In the genomic region with DNA sequence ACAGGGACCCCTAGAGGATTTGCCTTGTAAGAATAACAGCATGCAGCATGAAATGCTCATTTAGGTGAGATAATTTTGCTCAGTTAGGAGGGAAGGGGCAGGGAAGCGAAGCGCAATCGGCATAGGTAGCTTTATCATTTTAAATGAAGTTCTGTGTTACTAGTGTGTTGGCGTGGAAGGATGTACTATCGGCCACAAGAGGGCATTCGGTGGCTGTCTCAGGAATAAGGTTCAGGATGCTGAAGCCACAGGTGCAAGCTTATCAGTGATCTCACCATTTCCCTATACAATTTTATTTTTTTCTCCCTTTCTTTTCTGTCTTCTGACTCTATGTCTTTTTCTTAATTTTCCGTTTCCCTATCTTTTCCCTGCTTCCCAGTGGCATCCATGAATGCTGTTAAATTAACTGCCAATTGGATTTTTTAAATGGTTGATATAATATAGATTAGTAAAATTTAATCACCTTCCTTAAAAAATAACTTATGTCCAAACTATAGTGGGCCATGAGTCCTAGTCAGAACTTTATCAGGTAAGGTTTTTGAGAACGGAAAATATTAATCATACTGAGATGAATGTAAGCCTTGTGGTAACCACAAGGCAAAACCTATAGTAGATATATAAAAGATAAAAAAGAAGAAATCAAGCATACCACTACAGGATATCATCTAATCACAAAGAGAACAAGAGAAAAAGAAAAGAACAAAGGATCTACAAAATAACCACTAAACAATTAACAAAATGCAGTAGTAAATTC, we compare ENCODE assay signal across 9 cellular contexts. TPM values are rescaled to one million over a fixed set of nuclear protein-coding genes. Genes with fewer than 3 reads are reported as not detected.
DNase-seq lines count a peak whose midpoint lies in the region; ATAC-seq and TF ChIP-seq lines count a peak whose summit lies in the region.
"Had no signal": no experiment of that assay in that cellular context is flagged by ENCODE, and none has a peak within 500 bp of the region (broad histone marks: within the 10 kb centered on the region; RNA-seq: fewer than 3 reads in every experiment).

No MANE protein-coding gene starts in this region.

- H3K36me3 ChIP-seq in OCI-LY1 (ENCODE audit: insufficient read depth, low read length) (no peaks in the 10 kb centered on the region), osteoblast (ENCODE audit: insufficient read depth, low read length) (no peaks in the 10 kb centered on the region), vagina (no peaks in the 10 kb centered on the region)

- no peaks in the 10 kb centered on the region for H3K27me3 ChIP-seq in OCI-LY1 (ENCODE audit: insufficient read depth, low read length)
- H3K27me3 ChIP-seq in osteoblast (ENCODE audit: insufficient read depth, low read length) = peaks cover 13% of the 10 kb centered on the region
- no peaks in the 10 kb centered on the region for H3K27me3 ChIP-seq in vagina

- intact Hi-C loops in vagina (cut with DNase I) = no loop called here

- no peaks in the 10 kb centered on the region for H3K9me2 ChIP-seq in OCI-LY1 (ENCODE audit: low read depth, low read length)

- H3K9me3 ChIP-seq in OCI-LY1 (ENCODE audit: low read length) = peaks cover 3% of the 10 kb centered on the region; the same call in 1 of the 2 replicates
- no peaks in the 10 kb centered on the region for H3K9me3 ChIP-seq in osteoblast (ENCODE audit: low read depth, low read length)
- H3K9me3 ChIP-seq in vagina = no peaks in the 10 kb centered on the region

- H3K9ac ChIP-seq in OCI-LY1 (ENCODE audit: low read length) = no peak overlapping the region

- H4K20me1 ChIP-seq in OCI-LY1 (ENCODE audit: insufficient read depth, low read length) (no peaks in the 10 kb centered on the region), osteoblast (ENCODE audit: insufficient read depth, low read length) (no peaks in the 10 kb centered on the region)

- TF ChIP-seq CTCF in OCI-LY1 (IDR thresholded peaks at IDR 0.05; ENCODE audit: low read length) (peak; percentile 92), fibroblast of the aortic adventitia (IDR thresholded peaks at IDR 0.05; ENCODE audit: insufficient read depth, low read length) (peak; percentile 73), osteoblast (IDR thresholded peaks at IDR 0.05; ENCODE audit: extremely low read depth, low read depth, low read length) (peak; percentile 84), vagina (IDR thresholded peaks at IDR 0.05) (peak; percentile 29 to 55 (median 44))

- H3K4me3 ChIP-seq in OCI-LY1 (ENCODE audit: low read depth, low read length, poor library complexity, severe bottlenecking) (no peak overlapping the region), fibroblast of the aortic adventitia (ENCODE audit: low read depth, low read length) (no peak overlapping the region), osteoblast (ENCODE audit: insufficient read depth, low read length) (no peak overlapping the region), vagina (no peak overlapping the region)

- peaks cover 43% of the 10 kb centered on the region for H3K4me1 ChIP-seq in OCI-LY1 (ENCODE audit: insufficient read depth, low read length, severe bottlenecking)
- H3K4me1 ChIP-seq in osteoblast (ENCODE audit: insufficient read depth, low read length) = no peaks in the 10 kb centered on the region
- no peaks in the 10 kb centered on the region for H3K4me1 ChIP-seq in vagina

- H3K79me2 ChIP-seq in OCI-LY1 (ENCODE audit: insufficient read depth, low read length) (no peaks in the 10 kb centered on the region), osteoblast (ENCODE audit: insufficient read depth, low read length) (no peaks in the 10 kb centered on the region)

- peaks cover 5% of the 10 kb centered on the region for H3F3A ChIP-seq in OCI-LY1 (ENCODE audit: insufficient read depth, low read length)

- H3K4me2 ChIP-seq in OCI-LY1 (ENCODE audit: low read length) (no peak overlapping the region), osteoblast (ENCODE audit: insufficient read depth, low read length) (peak overlapping the region; percentile 51)

- TF ChIP-seq POLR2A in vagina (IDR thresholded peaks at IDR 0.05) = no peak

- peak; percentile 26 for DNase-seq in DMS 273 treated with DMSO at 0.1 percent for 48 hours (lab: John Stamatoyannopoulos, UW)
- DNase-seq in activated T-helper 1 cell treated with Interleukin-2 at 50 U/mL for 16 hours (ENCODE audit: low read depth) = peak; percentile 38
- DNase-seq in fibroblast of the aortic adventitia (ENCODE audit: low read depth) = peak; percentile 69
- DNase-seq in osteoblast (ENCODE audit: insufficient read length, low spot score, missing footprints) = peak; percentile 90
- DNase-seq in vagina (ENCODE audit: extremely low spot score in 2 of 2) = no peak
- DNase-seq in middle frontal gyrus (ENCODE audit: extremely low spot score, low spot score) = no peak

- peak; percentile 43 for ATAC-seq in HG03520 (IDR thresholded peaks at IDR 0.05; ENCODE audit: unreplicated experiment)

- H2AFZ ChIP-seq in OCI-LY1 (ENCODE audit: low read length) (no peak overlapping the region), osteoblast (ENCODE audit: low read length) (no peak overlapping the region)

- H3K27ac ChIP-seq in OCI-LY1 (ENCODE audit: low read depth, low read length, poor library complexity, severe bottlenecking) (peak overlapping the region; percentile 89), osteoblast (ENCODE audit: low read depth, low read length) (no peak overlapping the region), vagina (no peak overlapping the region)

RNA-seq across cellular contexts. Expression of a gene that starts 1.2 kb away (rescaled TPM):
- total RNA-seq in fibroblast of the aortic adventitia (ENCODE audit: low replicate concordance) = not detected in 2 replicates
- total RNA-seq in osteoblast = not detected in 2 replicates
- not detected for total RNA-seq in vagina
- total RNA-seq: T-helper 1 cell treated with Interleukin-12 subunit alpha and Interleukin-12 subunit beta and Interleukin-4 antibody, amounts not matched to agents 30 ng/mL and 1 ng/mL, for 36 hours had no signal

RNA-seq across cellular contexts. Expression of a gene that starts 44.6 kb away (rescaled TPM):
- not detected in 2 replicates for total RNA-seq in fibroblast of the aortic adventitia (ENCODE audit: low replicate concordance)
- not detected in 2 replicates for total RNA-seq in osteoblast
- not detected for total RNA-seq in vagina
- total RNA-seq: T-helper 1 cell treated with Interleukin-12 subunit alpha and Interleukin-12 subunit beta and Interleukin-4 antibody, amounts not matched to agents 30 ng/mL and 1 ng/mL, for 36 hours had no signal

Comparison
In these comparisons a context has a peak if more than half of its experiments do, and no peak if none do; other contexts are left out.
1. DNase-seq: peak in DMS 273 treated with DMSO at 0.1 percent for 48 hours (single experiment), activated T-helper 1 cell treated with Interleukin-2 at 50 U/mL for 16 hours (single experiment), fibroblast of the aortic adventitia (single experiment) and osteoblast (single experiment); none in vagina (0 of 2) and middle frontal gyrus (single experiment).
2. Peak in every context shown above with its lines, with median percentiles within 50 percentile points of each other: CTCF ChIP-seq.